In the genomic region with DNA sequence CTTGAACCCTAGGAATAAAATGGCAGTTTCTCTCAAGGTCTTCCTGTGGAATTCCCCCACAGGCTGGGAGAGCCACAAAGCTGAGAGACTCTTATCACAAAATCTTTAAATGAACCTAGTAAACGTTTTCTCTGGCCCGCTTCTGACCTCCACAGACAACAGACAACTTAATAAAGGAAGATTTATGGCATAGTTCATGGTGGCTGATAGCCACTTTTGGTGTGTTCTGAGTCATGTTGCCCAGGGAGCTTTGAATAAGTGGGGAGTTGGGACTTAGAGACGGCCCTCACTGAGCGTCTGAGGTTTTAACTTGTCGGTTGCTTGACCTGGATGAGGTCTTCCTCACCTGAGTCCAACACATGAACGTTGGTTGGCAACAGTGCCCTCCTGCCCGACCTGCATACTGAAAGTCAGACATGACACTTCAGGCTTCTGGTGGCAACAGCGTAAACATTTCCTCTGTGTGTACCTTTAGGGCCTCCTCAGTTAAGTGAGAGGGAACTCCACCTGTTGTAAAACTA, we compare ENCODE assay signal across 10 cellular contexts.
DNase-seq lines count a peak whose midpoint lies in the region; ATAC-seq, FAIRE-seq and TF ChIP-seq lines count a peak whose summit lies in the region.
"Had no signal": no experiment of that assay in that cellular context is flagged by ENCODE, and none has a peak within 500 bp of the region (broad histone marks: within the 10 kb centered on the region; RNA-seq: fewer than 3 reads in every experiment).

No MANE protein-coding gene starts in this region.

- TF ChIP-seq POLR2A in HepG2 (IDR thresholded peaks at IDR 0.05; ENCODE audit: insufficient read depth in 1 of 2, low read depth in 2 of 2, low read length in 2 of 2) = no peak
- TF ChIP-seq POLR2A in right lobe of liver (IDR thresholded peaks at IDR 0.05) = no peak

- no peak for FAIRE-seq in HepG2 (lab: Jason Lieb, UNC)
- FAIRE-seq: GM12892 had no signal

- H3K27ac ChIP-seq in HepG2 (ENCODE audit: extremely low read length, insufficient read depth, low read length) (no peak overlapping the region), right lobe of liver (no peak overlapping the region)

- no peak overlapping the region for H3K4me2 ChIP-seq in HepG2 (ENCODE audit: low read depth, low read length)

- no peak overlapping the region for H3K4me3 Mint-ChIP-seq in T-helper 17 cell
- no peak overlapping the region for H3K4me3 Mint-ChIP-seq in T-helper 2 cell treated with Interferon-gamma antibody and Interleukin-4, amounts not matched to agents 5 μg/mL and 100 μg/mL, for 36 hours

- 86% methylated on average over 6 of the region's 8 CpGs for WGBS in HepG2 (ENCODE audit: low lambda C conversion rate)
- WGBS in right lobe of liver (ENCODE audit: insufficient coverage, low coverage, low lambda C conversion rate, missing lambda C conversion rate) = 53% methylated on average over 6 of the region's 8 CpGs

- peaks cover 4 to 24% of the 10 kb centered on the region in 2 experiments; a peak in 4 of 5 replicates for H3K36me3 ChIP-seq in HepG2 (replicated peaks in 1 of 2; ENCODE audit: control insufficient read depth in 1 of 2, insufficient read depth in 2 of 2, low read length in 2 of 2)
- peaks cover 0 to 4% (median 1%) of the 10 kb centered on the region in 4 donors for H3K36me3 ChIP-seq in right lobe of liver

- H3K9ac ChIP-seq in HepG2 (ENCODE audit: insufficient read depth, low read depth, low read length) = no peak overlapping the region

- CTCF ChIA-PET in HepG2 (lab: Yijun Ruan, JAX; ENCODE audit: low intra/inter-chr PET ratio, low total read pairs) = no interaction called here

- intact Hi-C loops in HepG2 (cut with micrococcal nuclease; ENCODE audit: unreplicated experiment) = no loop called here
- intact Hi-C loops in right lobe of liver (cut with DNase I) = no loop called here

- peaks cover 9% of the 10 kb centered on the region for H3K36me3 Mint-ChIP-seq in T-helper 17 cell (ENCODE audit: low read depth)
- H3K36me3 Mint-ChIP-seq in T-helper 2 cell treated with Interferon-gamma antibody and Interleukin-4, amounts not matched to agents 5 μg/mL and 100 μg/mL, for 36 hours (ENCODE audit: low read depth) = no peaks in the 10 kb centered on the region

- in situ Hi-C loops in HepG2 (cut with HindIII; ENCODE audit: extremely low pct_ligation_motif_present, low pct_unique_long_range_greater_than_20kb) = no loop called here

- H3K4me3 ChIP-seq in HepG2 (replicated peaks in 1 of 3; ENCODE audit: insufficient read depth in 1 of 3, low read depth in 2 of 3, low read length in 3 of 3) (no peak overlapping the region), right lobe of liver (no peak overlapping the region)

- H3K4me1 Mint-ChIP-seq in T-helper 17 cell = peaks cover 10% of the 10 kb centered on the region
- H3K4me1 Mint-ChIP-seq in T-helper 2 cell treated with Interferon-gamma antibody and Interleukin-4, amounts not matched to agents 5 μg/mL and 100 μg/mL, for 36 hours (ENCODE audit: low read depth) = peaks cover 8% of the 10 kb centered on the region

- ATAC-seq in HepG2 (no peak), right lobe of liver (no peak), T-helper 17 cell (peak; percentile 39)

- POLR2A ChIA-PET in HepG2 (lab: Yijun Ruan, JAX) = no interaction called here

- no peaks in the 10 kb centered on the region for H3K79me2 ChIP-seq in HepG2 (ENCODE audit: insufficient read depth, low read length)

- no peak for DNase-seq in HepG2 (ENCODE audit: low spot score)
- DNase-seq in right lobe of liver = no peak
- DNase-seq in T-helper 17 cell = no peak
- peak; percentile 65 for DNase-seq in kidney tubule cell (ENCODE audit: low spot score)
- no peak for DNase-seq in OCI-M1 (lab: John Stamatoyannopoulos, UW)
- no peak for DNase-seq in stimulated activated naive CD4-positive, alpha-beta T cell (lab: John Stamatoyannopoulos, UW)
- no peak for DNase-seq in T-helper 2 cell treated with Interferon-gamma antibody and Interleukin-4, amounts not matched to agents 5 μg/mL and 100 μg/mL, for 36 hours (ENCODE audit: low spot score)
- no peak for DNase-seq in activated naive CD4-positive, alpha-beta T cell treated with anti-CD3 and anti-CD28 coated beads, Interleukin-2, amount 50 U/mL, for 16 hours
- DNase-seq: NCI-H2029 had no signal

- H3K9me3 Mint-ChIP-seq in T-helper 2 cell treated with Interferon-gamma antibody and Interleukin-4, amounts not matched to agents 5 μg/mL and 100 μg/mL, for 36 hours = no peaks in the 10 kb centered on the region

- no peak overlapping the region for H3K27ac Mint-ChIP-seq in T-helper 17 cell
- H3K27ac Mint-ChIP-seq in T-helper 2 cell treated with Interferon-gamma antibody and Interleukin-4, amounts not matched to agents 5 μg/mL and 100 μg/mL, for 36 hours = no peak overlapping the region

- no peak for TF ChIP-seq RAD21 in HepG2 (CRISPR knock-in tag; IDR thresholded peaks at IDR 0.05)

- TF ChIP-seq EP300 in HepG2 (IDR thresholded peaks at IDR 0.05; ENCODE audit: low read depth in 2 of 2, low read length in 2 of 2) = no peak
- no peak for TF ChIP-seq EP300 in HepG2 (CRISPR knock-in tag; IDR thresholded peaks at IDR 0.05; ENCODE audit: borderline replicate concordance)

- no peaks in the 10 kb centered on the region for H4K20me1 ChIP-seq in HepG2 (ENCODE audit: insufficient read depth, low read length)

- no peak overlapping the region for H2AFZ ChIP-seq in HepG2 (ENCODE audit: low read length)

- H3K9me3 ChIP-seq in HepG2 (ENCODE audit: low read length) (no peaks in the 10 kb centered on the region), right lobe of liver (no peaks in the 10 kb centered on the region), T-helper 17 cell (ENCODE audit: control insufficient read depth, low read length, poor library complexity, severe bottlenecking) (no peaks in the 10 kb centered on the region)

- no TSS peak for BruUV-seq in HepG2 (replicated peaks; lab: Mats Ljungman, UMichigan)

- TF ChIP-seq CTCF in HepG2 (CRISPR knock-in tag; IDR thresholded peaks at IDR 0.05) = no peak
- TF ChIP-seq CTCF in right lobe of liver (IDR thresholded peaks at IDR 0.05) = no peak

- no peaks in the 10 kb centered on the region for H3K27me3 Mint-ChIP-seq in T-helper 17 cell
- H3K27me3 Mint-ChIP-seq in T-helper 2 cell treated with Interferon-gamma antibody and Interleukin-4, amounts not matched to agents 5 μg/mL and 100 μg/mL, for 36 hours (ENCODE audit: low read depth) = no peaks in the 10 kb centered on the region

- H3K4me1 ChIP-seq in HepG2 (ENCODE audit: insufficient read depth, low read length) (no peaks in the 10 kb centered on the region), right lobe of liver (peaks cover 0 to 28% (median 7%) of the 10 kb centered on the region in 4 donors)

- no peaks in the 10 kb centered on the region for H3K27me3 ChIP-seq in HepG2 (ENCODE audit: control insufficient read depth in 1 of 2, insufficient read depth in 2 of 2, low read length in 2 of 2)
- no peaks in the 10 kb centered on the region for H3K27me3 ChIP-seq in right lobe of liver

TF ChIP-seq in HepG2, 621 proteins besides CTCF, POLR2A, EP300 and RAD21:
- TF ChIP-seq RBM22 (optimal IDR thresholded peaks at IDR 0.05; ENCODE audit: low read length) (peak; percentile 87), KLF13 (CRISPR knock-in tag; IDR thresholded peaks at IDR 0.05) (no peak)
TF ChIP-seq in HepG2: peak in this region for 1.
